In genomic region chr11:44067266-44067665, GRCh38 we compare ENCODE assay signal across 9 cellular contexts. TPM values are rescaled to one million over a fixed set of nuclear protein-coding genes. Genes with fewer than 3 reads are reported as not detected.
DNase-seq lines count a peak whose midpoint lies in the region; ATAC-seq, FAIRE-seq and TF ChIP-seq lines count a peak whose summit lies in the region.
"Had no signal": no experiment of that assay in that cellular context is flagged by ENCODE, and none has a peak within 500 bp of the region (broad histone marks: within the 10 kb centered on the region; RNA-seq: fewer than 3 reads in every experiment).

No MANE protein-coding gene starts in this region.

- no peak for TF ChIP-seq RAD21 in K562 (CRISPR knock-in tag; conservative IDR thresholded peaks at IDR 0.05 in 1 of 2, IDR thresholded peaks at IDR 0.05 in 1 of 2)

- H3K27me3 ChIP-seq in K562 (ENCODE audit: control insufficient read depth in 2 of 2, insufficient read depth in 2 of 2, low read length in 2 of 2): no peaks in the 10 kb centered on the region

- H2AFZ ChIP-seq in K562 (ENCODE audit: low read depth, low read length): peak overlapping the region; percentile 83

- peaks cover 16% of the 10 kb centered on the region; the same call in 2 of the 3 replicates for H3K79me2 ChIP-seq in K562 (ENCODE audit: control insufficient read depth, insufficient read depth, low read length)

- H3K4me1 ChIP-seq in K562 (replicated peaks in 1 of 2; ENCODE audit: control insufficient read depth in 2 of 2, insufficient read depth in 2 of 2, low read length in 2 of 2): peaks cover 10 to 22% of the 10 kb centered on the region in 2 experiments; a peak in 4 of 5 replicates

- no peaks in the 10 kb centered on the region for H4K20me1 ChIP-seq in K562 (replicated peaks; ENCODE audit: control insufficient read depth, insufficient read depth, low read length)

- H3K9me1 ChIP-seq in K562 (ENCODE audit: control insufficient read depth, insufficient read depth, low read length): no peaks in the 10 kb centered on the region

- peaks cover 13 to 42% (median 30%) of the 10 kb centered on the region in 4 donors for H3K4me1 Mint-ChIP-seq in naive thymus-derived CD8-positive, alpha-beta T cell

- H3K36me3 ChIP-seq in K562 (ENCODE audit: control insufficient read depth, insufficient read depth, low read length): peaks cover 28% of the 10 kb centered on the region

- peak overlapping the region; percentile 82 for H3K4me2 ChIP-seq in K562 (ENCODE audit: insufficient read depth, low read length)

- no peaks in the 10 kb centered on the region for H3K9me3 Mint-ChIP-seq in naive thymus-derived CD8-positive, alpha-beta T cell

- 10% methylated on average over 5 of the region's 5 CpGs for WGBS in K562 (ENCODE audit: insufficient coverage, low coverage, missing lambda C conversion rate)

- H3K27me3 Mint-ChIP-seq in naive thymus-derived CD8-positive, alpha-beta T cell: no peaks in the 10 kb centered on the region

- intact Hi-C loops in K562 (cut with micrococcal nuclease): loop anchor here (10.0 kb wide), 1 partner anchor 122 kb away; the partner anchor contains the start of gene C11orf96

- H3K4me3 ChIP-seq in NB4 (ENCODE audit: low read depth, low read length) (peak overlapping the region; percentile 80), K562 (peak overlapping the region; percentile 55)

- no TSS peak for BruUV-seq in K562 (replicated peaks; lab: Mats Ljungman, UMichigan)

- H3K9me3 ChIP-seq in K562 (replicated peaks; ENCODE audit: control insufficient read depth, insufficient read depth, low read depth, low read length): no peaks in the 10 kb centered on the region

- peak overlapping the region in 9 of 10 donors; percentile 35 to 98 (median 92) for H3K27ac Mint-ChIP-seq in naive thymus-derived CD8-positive, alpha-beta T cell

- POLR2A ChIA-PET in K562 (lab: Yijun Ruan, JAX): interaction anchor here (0.6 to 1.4 kb wide), 2 partner anchors 9 to 158 kb away, joined by 3 read pairs; no protein-coding TSS in a partner anchor
- POLR2A ChIA-PET in naive thymus-derived CD8-positive, alpha-beta T cell (lab: Charles Lee): no interaction called here

- DNase-seq in CD1c-positive myeloid dendritic cell (ENCODE audit: extremely low spot score): peak; percentile 13
- peak; percentile 64 for DNase-seq in NB4 (ENCODE audit: low read depth)
- peak in 2 of 4 experiments; percentile 64 to 68 for DNase-seq in K562 (ENCODE audit: extremely low read depth in 1 of 4, low spot score in 3 of 4)
- DNase-seq in naive thymus-derived CD8-positive, alpha-beta T cell: no peak
- DNase-seq in NCI-H146 treated with DMSO at 0.1 percent for 48 hours (lab: John Stamatoyannopoulos, UW; ENCODE audit: unreplicated experiment): no peak

- in situ Hi-C loops in K562 (cut with MboI): no loop called here

- peaks cover 0 to 6% (median 3%) of the 10 kb centered on the region in 3 donors for H3K36me3 Mint-ChIP-seq in naive thymus-derived CD8-positive, alpha-beta T cell

- H3K4me3 Mint-ChIP-seq in naive thymus-derived CD8-positive, alpha-beta T cell: peak overlapping the region; percentile 90 to 98 (median 94)

- CTCF ChIA-PET in K562 (lab: Yijun Ruan, JAX; ENCODE audit: low intra/inter-chr PET ratio): no interaction called here

- peak overlapping the region; percentile 72 to 94; a peak in 3 of 4 replicates for H3K9ac ChIP-seq in K562 (ENCODE audit: insufficient read depth in 1 of 2, low read depth in 2 of 2, low read length in 2 of 2)

- TF ChIP-seq CTCF in NB4 (IDR thresholded peaks at IDR 0.05; ENCODE audit: low read depth, low read length) (no peak), K562 (IDR thresholded peaks at IDR 0.05 in 2 of 3, conservative IDR thresholded peaks at IDR 0.05 in 1 of 3; ENCODE audit: insufficient read depth in 2 of 3, low read depth in 1 of 3, low read length in 3 of 3) (no peak)

- TF ChIP-seq EP300 in K562 (IDR thresholded peaks at IDR 0.05; ENCODE audit: low read length): no peak

- TF ChIP-seq POLR2A in NB4 (IDR thresholded peaks at IDR 0.05; ENCODE audit: extremely low read depth, insufficient read length) (no peak), K562 (conservative IDR thresholded peaks at IDR 0.05) (no peak)

- peak; percentile 61 for FAIRE-seq in K562 (lab: Jason Lieb, UNC)

- ATAC-seq in K562: peak; percentile 26
- ATAC-seq in naive thymus-derived CD8-positive, alpha-beta T cell: no peak
- ATAC-seq in HG03354 (IDR thresholded peaks at IDR 0.05; ENCODE audit: poor library complexity, severe bottlenecking, unreplicated experiment): no peak
- no peak for ATAC-seq in GM19395 (IDR thresholded peaks at IDR 0.05; ENCODE audit: unreplicated experiment)
- ATAC-seq in GM21360 (IDR thresholded peaks at IDR 0.05; ENCODE audit: unreplicated experiment): no peak

- peak overlapping the region; percentile 72 for H3K27ac ChIP-seq in K562 (ENCODE audit: extremely low read depth, low read depth, low read length)

TF ChIP-seq in K562, 482 proteins besides CTCF, POLR2A, EP300 and RAD21 (continues in another document):
- TF ChIP-seq GABPA (tag; conservative IDR thresholded peaks at IDR 0.05; ENCODE audit: low read depth): peak; percentile 68
- peak; percentile 57; the same call in 1 of the 2 replicates for TF ChIP-seq CREM (IDR thresholded peaks at IDR 0.05; ENCODE audit: low read depth)
- no peak for TF ChIP-seq TEAD1 (CRISPR knock-in tag; IDR thresholded peaks at IDR 0.05)

RNA-seq across cellular contexts. Expression of gene ACCS, which starts 1.2 kb away (rescaled TPM):
- total RNA-seq in K562 (2011; cell fraction: chromatin; rRNA removed; ENCODE audit: low replicate concordance): 116 and 149 TPM in 2 replicates
- total RNA-seq in K562 (2011; cell fraction: nucleolus; rRNA removed): 94.2 and 109 TPM in 2 replicates
- 129 and 171 TPM in 2 replicates for total RNA-seq in K562 (2011; cell fraction: nucleoplasm; rRNA removed)
- total RNA-seq in K562 (2014; rRNA removed): 14.8 and 16.3 TPM in 2 replicates
- total RNA-seq in K562 (2014; rRNA removed; fragmentation: Illumina TruSeq; extraction: Trizol): 11.3 and 11.8 TPM in 2 replicates
- total RNA-seq in K562 (2015; rRNA removed; fragmentation: Illumina TruSeq; extraction: Trizol): 10.1 and 10.7 TPM in 2 replicates
- 19.5 and 21.1 TPM in 2 replicates for total RNA-seq in K562 (2021)
- polyA plus RNA-seq in K562 (2011; rRNA removed): 19.8 and 27.9 TPM in 2 replicates
- polyA plus RNA-seq in K562 (2011; cell fraction: cytosol; rRNA removed): 6.9 and 15.3 TPM in 2 replicates
- polyA plus RNA-seq in K562 (2011; cell fraction: nucleus; rRNA removed): 251 and 266 TPM in 2 replicates
- polyA plus RNA-seq in K562 (2012): 19.7 and 69.3 TPM in 2 replicates
- 18.0 and 20.2 TPM in 2 replicates for polyA plus RNA-seq in K562 (2014; fragmentation: Illumina TruSeq; extraction: Trizol)
- 1 to 10 TPM; 4.2 to 6.3 TPM for polyA plus RNA-seq in K562 (2014; fragmentation: Nextera tagmentation; extraction: Ambion mirVana)
- 25.9 and 29.9 TPM in 2 replicates for polyA plus RNA-seq in K562 (2014; rRNA removed)
- 9.4 and 10.8 TPM in 2 replicates for polyA minus RNA-seq in K562 (2011; rRNA and poly(A)+ RNA removed)
- 4.3 and 4.6 TPM in 2 replicates for polyA minus RNA-seq in K562 (2011; cell fraction: cytosol; rRNA and poly(A)+ RNA removed)
- 30.2 and 44.4 TPM in 2 replicates for polyA minus RNA-seq in K562 (2011; cell fraction: nucleus; rRNA and poly(A)+ RNA removed)
- 10 to 100 TPM; 25.9 to 27.8 TPM for total RNA-seq in naive thymus-derived CD8-positive, alpha-beta T cell
- polyA plus RNA-seq in naive thymus-derived CD8-positive, alpha-beta T cell: 1 to 10 TPM in 1 of 3 donors, under 1 TPM in 2; 0.79 to 1.2 (median 0.99) TPM

RNA-seq across cellular contexts. Expression of gene ACCSL, which starts 19.5 kb away (rescaled TPM):
- not detected in 2 replicates for total RNA-seq in K562 (2011; cell fraction: chromatin; rRNA removed; ENCODE audit: low replicate concordance)
- not detected in 2 replicates for total RNA-seq in K562 (2011; cell fraction: nucleolus; rRNA removed)
- total RNA-seq in K562 (2011; cell fraction: nucleoplasm; rRNA removed): 0.22 TPM in 1 of 2 replicates, not detected in the other
- total RNA-seq in K562 (2014; rRNA removed) (not detected in 2 replicates), K562 (2014; rRNA removed; fragmentation: Illumina TruSeq; extraction: Trizol) (not detected in 2 replicates), K562 (2015; rRNA removed; fragmentation: Illumina TruSeq; extraction: Trizol) (not detected in 2 replicates), K562 (2021) (not detected in 2 replicates)
- polyA plus RNA-seq in K562 (2011; rRNA removed) (not detected in 2 replicates), K562 (2014; fragmentation: Illumina TruSeq; extraction: Trizol) (not detected in 2 replicates), K562 (2014; fragmentation: Nextera tagmentation; extraction: Ambion mirVana) (not detected), K562 (2014; rRNA removed) (not detected in 2 replicates)
- not detected in 2 replicates for polyA plus RNA-seq in K562 (2011; cell fraction: cytosol; rRNA removed)
- not detected in 2 replicates for polyA plus RNA-seq in K562 (2011; cell fraction: nucleus; rRNA removed)
- not detected in 2 replicates for polyA plus RNA-seq in K562 (2012)
- not detected in 2 replicates for polyA minus RNA-seq in K562 (2011; rRNA and poly(A)+ RNA removed)
- polyA minus RNA-seq in K562 (2011; cell fraction: cytosol; rRNA and poly(A)+ RNA removed): not detected in 2 replicates
- polyA minus RNA-seq in K562 (2011; cell fraction: nucleus; rRNA and poly(A)+ RNA removed): not detected in 2 replicates
- total RNA-seq in naive thymus-derived CD8-positive, alpha-beta T cell: not detected
- not detected for polyA plus RNA-seq in naive thymus-derived CD8-positive, alpha-beta T cell
- total RNA-seq: Right ventricle myocardium inferior had no signal

RNA-seq across cellular contexts. Expression of gene EXT2, which starts 28.2 kb away (rescaled TPM):
- total RNA-seq in K562 (2011; cell fraction: chromatin; rRNA removed; ENCODE audit: low replicate concordance): 100 and 105 TPM in 2 replicates
- total RNA-seq in K562 (2011; cell fraction: nucleolus; rRNA removed): 133 and 140 TPM in 2 replicates
- 105 and 121 TPM in 2 replicates for total RNA-seq in K562 (2011; cell fraction: nucleoplasm; rRNA removed)
- total RNA-seq in K562 (2014; rRNA removed) (38.8 and 39.5 TPM in 2 replicates), K562 (2014; rRNA removed; fragmentation: Illumina TruSeq; extraction: Trizol) (34.0 and 37.5 TPM in 2 replicates), K562 (2015; rRNA removed; fragmentation: Illumina TruSeq; extraction: Trizol) (38.5 and 40.9 TPM in 2 replicates), K562 (2021) (43.1 and 43.2 TPM in 2 replicates)
- polyA plus RNA-seq in K562 (2011; rRNA removed) (49.2 and 52.1 TPM in 2 replicates), K562 (2014; fragmentation: Illumina TruSeq; extraction: Trizol) (35.0 and 38.1 TPM in 2 replicates), K562 (2014; fragmentation: Nextera tagmentation; extraction: Ambion mirVana) (10 to 100 TPM in 1 of 2 experiments, 1 to 10 TPM in 1; 7.5 to 13.1 TPM), K562 (2014; rRNA removed) (36.9 and 38.4 TPM in 2 replicates)
- 42.1 and 45.0 TPM in 2 replicates for polyA plus RNA-seq in K562 (2011; cell fraction: cytosol; rRNA removed)
- polyA plus RNA-seq in K562 (2011; cell fraction: nucleus; rRNA removed): 31.6 and 38.9 TPM in 2 replicates
- polyA plus RNA-seq in K562 (2012): 33.7 and 39.0 TPM in 2 replicates
- 80.3 and 83.4 TPM in 2 replicates for polyA minus RNA-seq in K562 (2011; rRNA and poly(A)+ RNA removed)
- 34.9 and 35.8 TPM in 2 replicates for polyA minus RNA-seq in K562 (2011; cell fraction: cytosol; rRNA and poly(A)+ RNA removed)
- 65.7 and 90.9 TPM in 2 replicates for polyA minus RNA-seq in K562 (2011; cell fraction: nucleus; rRNA and poly(A)+ RNA removed)
- total RNA-seq in naive thymus-derived CD8-positive, alpha-beta T cell: 10 to 100 TPM; 27.3 to 27.8 TPM
- 10 to 100 TPM; 30.6 to 39.5 (median 37.6) TPM for polyA plus RNA-seq in naive thymus-derived CD8-positive, alpha-beta T cell

Comparison
In these comparisons a context has a peak if more than half of its experiments do, and no peak if none do; other contexts are left out.
1. DNase-seq: peak in CD1c-positive myeloid dendritic cell (single experiment) and NB4 (single experiment); none in naive thymus-derived CD8-positive, alpha-beta T cell (0 of 10) and NCI-H146 treated with DMSO at 0.1 percent for 48 hours (single experiment).